In genomic region chr3:21752749-21753347, GRCh38 we compare ENCODE assay signal across 8 cellular contexts. TPM values are rescaled to one million over a fixed set of nuclear protein-coding genes. Genes with fewer than 3 reads are reported as not detected.
DNase-seq lines count a peak whose midpoint lies in the region; ATAC-seq and TF ChIP-seq lines count a peak whose summit lies in the region.

No MANE protein-coding gene starts in this region.

- H3K79me2 ChIP-seq in GM23338 (replicated peaks; ENCODE audit: insufficient read depth): no peaks in the 10 kb centered on the region

- CTCF ChIA-PET in AG04450 (lab: Charles Lee): interaction anchor here (0.6 to 1.4 kb wide), 5 partner anchors 22 to 364 kb away, joined by 3 to 9 read pairs (median 3); no protein-coding TSS in a partner anchor

- H3K27ac Mint-ChIP-seq in GM23338: no peak overlapping the region
- H3K27ac Mint-ChIP-seq in progenitor cell of endocrine pancreas: no peak overlapping the region

- H3K4me1 ChIP-seq in GM23338 (ENCODE audit: insufficient read depth) (peaks cover 17% of the 10 kb centered on the region), NT2/D1 (ENCODE audit: insufficient read depth, insufficient read length) (no peaks in the 10 kb centered on the region), esophagus squamous epithelium (peaks cover 0 to 18% (median 9%) of the 10 kb centered on the region in 3 donors)

- no peaks in the 10 kb centered on the region for H3K9me3 Mint-ChIP-seq in GM23338
- H3K9me3 Mint-ChIP-seq in progenitor cell of endocrine pancreas (ENCODE audit: low read depth): no peaks in the 10 kb centered on the region

- no peak for TF ChIP-seq POLR2A in esophagus squamous epithelium (IDR thresholded peaks at IDR 0.05)

- intact Hi-C loops in esophagus squamous epithelium (cut with DNase I): no loop called here

- POLR2A ChIA-PET in AG04450 (lab: Yijun Ruan, JAX): no interaction called here

- no peaks in the 10 kb centered on the region for H3K9me2 ChIP-seq in GM23338 (ENCODE audit: insufficient read depth)

- no peak overlapping the region for H3K4me3 ChIP-seq in AG04450 (ENCODE audit: low read depth, low read length)
- no peak overlapping the region for H3K4me3 ChIP-seq in GM23338
- H3K4me3 ChIP-seq in NT2/D1 (ENCODE audit: insufficient read length, low read depth): no peak overlapping the region
- no peak overlapping the region for H3K4me3 ChIP-seq in esophagus squamous epithelium

- H2AFZ ChIP-seq in GM23338: no peak overlapping the region

- H3K4me3 Mint-ChIP-seq in GM23338 (no peak overlapping the region), progenitor cell of endocrine pancreas (ENCODE audit: low read depth) (no peak overlapping the region)

- TF ChIP-seq CTCF in AG04450 (IDR thresholded peaks at IDR 0.05; ENCODE audit: low read depth, low read length): peak; percentile 65
- peak; percentile 81 to 86 for TF ChIP-seq CTCF in GM23338 (conservative IDR thresholded peaks at IDR 0.05; ENCODE audit: low read depth in 2 of 2)
- TF ChIP-seq CTCF in esophagus squamous epithelium (IDR thresholded peaks at IDR 0.05): peak; percentile 24 to 32 (median 26)
- peak; percentile 60 for TF ChIP-seq CTCF in progenitor cell of endocrine pancreas (IDR thresholded peaks at IDR 0.05; ENCODE audit: unreplicated experiment)

- H3K36me3 ChIP-seq in GM23338 (ENCODE audit: insufficient read depth) (no peaks in the 10 kb centered on the region), NT2/D1 (ENCODE audit: insufficient read depth, insufficient read length, low read length) (no peaks in the 10 kb centered on the region), esophagus squamous epithelium (no peaks in the 10 kb centered on the region)

- WGBS in esophagus squamous epithelium, 2 donors: 20 to 29% methylated on average over 3 of the region's 3 CpGs

- no peaks in the 10 kb centered on the region for H3K9me3 ChIP-seq in AG04450 (ENCODE audit: control insufficient read depth, insufficient read depth, low read length)
- no peaks in the 10 kb centered on the region for H3K9me3 ChIP-seq in NT2/D1 (ENCODE audit: insufficient read depth, low read length)
- H3K9me3 ChIP-seq in esophagus squamous epithelium: no peaks in the 10 kb centered on the region

- DNase-seq in AG04450 (ENCODE audit: low read depth, low spot score) (no peak), GM23338 (ENCODE audit: low spot score) (peak; percentile 80), NT2/D1 (ENCODE audit: low read depth, low spot score) (peak; percentile 30), esophagus squamous epithelium (lab: John Stamatoyannopoulos, UW) (no peak), progenitor cell of endocrine pancreas (ENCODE audit: low spot score, unreplicated experiment) (no peak)
- no peak for DNase-seq in activated CD4-positive, alpha-beta T cell treated with anti-CD3 and anti-CD28 coated beads, Interleukin-2, amount 50 U/mL, for 4 hours

- no peak overlapping the region for H3K4me2 ChIP-seq in GM23338

- H3K27ac ChIP-seq in AG04450 (ENCODE audit: low read depth, low read length) (no peak overlapping the region), GM23338 (ENCODE audit: low read depth) (no peak overlapping the region), esophagus squamous epithelium (no peak overlapping the region)

- ATAC-seq in GM23338 (peak; percentile 26), GM21825 (IDR thresholded peaks at IDR 0.05; ENCODE audit: unreplicated experiment) (no peak), HG02642 (IDR thresholded peaks at IDR 0.05; ENCODE audit: poor library complexity, unreplicated experiment) (no peak)

- H3K4me1 Mint-ChIP-seq in GM23338: peaks cover 19% of the 10 kb centered on the region
- peaks cover 7% of the 10 kb centered on the region for H3K4me1 Mint-ChIP-seq in progenitor cell of endocrine pancreas (ENCODE audit: low read depth)

- H3K9ac ChIP-seq in NT2/D1 (ENCODE audit: insufficient read length, low read depth): no peak overlapping the region

- H3K27me3 Mint-ChIP-seq in GM23338 (ENCODE audit: insufficient read depth, low read depth, poor library complexity): peaks cover 2% of the 10 kb centered on the region
- peaks cover 37% of the 10 kb centered on the region for H3K27me3 Mint-ChIP-seq in progenitor cell of endocrine pancreas

- H3K27me3 ChIP-seq in AG04450 (ENCODE audit: control insufficient read depth, insufficient read depth, low read length): no peaks in the 10 kb centered on the region
- H3K27me3 ChIP-seq in GM23338 (ENCODE audit: insufficient read depth): peaks cover 11% of the 10 kb centered on the region; the same call in 1 of the 2 replicates
- peaks cover 20% of the 10 kb centered on the region for H3K27me3 ChIP-seq in NT2/D1 (ENCODE audit: insufficient read depth, insufficient read length)
- H3K27me3 ChIP-seq in esophagus squamous epithelium: no peaks in the 10 kb centered on the region

- H3F3A ChIP-seq in GM23338 (replicated peaks; ENCODE audit: low read depth): no peaks in the 10 kb centered on the region

- H3K36me3 Mint-ChIP-seq in GM23338 (ENCODE audit: low read depth): no peaks in the 10 kb centered on the region
- H3K36me3 Mint-ChIP-seq in progenitor cell of endocrine pancreas (ENCODE audit: insufficient read depth): no peaks in the 10 kb centered on the region

- no peaks in the 10 kb centered on the region for H4K20me1 ChIP-seq in GM23338 (replicated peaks; ENCODE audit: insufficient read depth)

TF ChIP-seq in GM23338, 12 proteins besides CTCF, POLR2A, EP300 and RAD21 (continues in another document):
- TF ChIP-seq EZH2phosphoT487 (IDR thresholded peaks at IDR 0.05; ENCODE audit: unreplicated experiment) (no peak), ZNF462 (CRISPR knock-in tag; IDR thresholded peaks at IDR 0.05) (no peak)

RNA-seq across cellular contexts. Expression of gene ZNF385D, which starts 1.8 kb away (rescaled TPM):
- polyA plus RNA-seq in AG04450 (2011; rRNA removed) (0.10 and 0.15 TPM in 2 replicates), GM23338 (2016; fragmentation: Nextera tagmentation; extraction: Ambion mirVana) (9.7 and 12.3 TPM in 2 replicates)
- polyA minus RNA-seq in AG04450 (2011; rRNA and poly(A)+ RNA removed): 0.17 and 0.37 TPM in 2 replicates
- 2.4 and 2.7 TPM in 2 replicates for total RNA-seq in GM23338 (2014; rRNA removed; shearing (Covaris generic))
- total RNA-seq in esophagus squamous epithelium (1 to 10 TPM in 1 of 4 donors, under 1 TPM in 3; 0.04 to 3.4 (median 0.50) TPM), progenitor cell of endocrine pancreas (0.10 and 0.47 TPM in 2 replicates)

Comparison
In these comparisons a context has a peak if more than half of its experiments do, and no peak if none do; other contexts are left out.
1. DNase-seq: peak in GM23338 (single experiment) and NT2/D1 (single experiment); none in AG04450 (single experiment), esophagus squamous epithelium (single experiment), progenitor cell of endocrine pancreas (single experiment) and activated CD4-positive, alpha-beta T cell treated with anti-CD3 and anti-CD28 coated beads, Interleukin-2, amount 50 U/mL, for 4 hours (0 of 2).
2. CTCF ChIP-seq: peak in every context shown above with its lines; median percentile 84 in GM23338; 65 in AG04450; 60 in progenitor cell of endocrine pancreas; 26 in esophagus squamous epithelium.